1 cellular context compared by ENCODE assay signal in genomic region chr2:191501390-191502168, GRCh38.
TF ChIP-seq lines count a peak whose summit lies in the region.

No MANE protein-coding gene starts in this region.

TF ChIP-seq in HepG2, 621 proteins besides CTCF, POLR2A, EP300 and RAD21 (continued from another document):
- TF ChIP-seq TEF (CRISPR knock-in tag; IDR thresholded peaks at IDR 0.05) (no peak), ARID5B (CRISPR knock-in tag; IDR thresholded peaks at IDR 0.05) (peak; percentile 12; the same call in 1 of the 2 replicates), ZBTB20 (CRISPR knock-in tag; IDR thresholded peaks at IDR 0.05; ENCODE audit: borderline replicate concordance, low read depth) (peak; percentile 4; the same call in 1 of the 2 replicates), TBL1XR1 (IDR thresholded peaks at IDR 0.05; ENCODE audit: borderline replicate concordance, low read length, partially characterized antibody) (no peak), NKX3-1 (CRISPR knock-in tag; IDR thresholded peaks at IDR 0.05) (no peak), DNMT1 (CRISPR knock-in tag; IDR thresholded peaks at IDR 0.05) (no peak), NFKBIZ (CRISPR knock-in tag; IDR thresholded peaks at IDR 0.05) (no peak), ZNF350 (CRISPR knock-in tag; IDR thresholded peaks at IDR 0.05; ENCODE audit: borderline replicate concordance, low read depth) (no peak), TMF1 (CRISPR knock-in tag; IDR thresholded peaks at IDR 0.05; ENCODE audit: low read depth) (no peak), REPIN1 (CRISPR knock-in tag; IDR thresholded peaks at IDR 0.05; ENCODE audit: borderline replicate concordance, low read depth) (no peak), ZNF616 (CRISPR knock-in tag; IDR thresholded peaks at IDR 0.05; ENCODE audit: low read depth) (no peak), TAF1 (CRISPR knock-in tag; IDR thresholded peaks at IDR 0.05) (no peak), KDM3A (CRISPR knock-in tag; IDR thresholded peaks at IDR 0.05; ENCODE audit: low read depth) (no peak), RFXAP (CRISPR knock-in tag; IDR thresholded peaks at IDR 0.05; ENCODE audit: borderline replicate concordance) (no peak), ZNF235 (CRISPR knock-in tag; IDR thresholded peaks at IDR 0.05; ENCODE audit: borderline replicate concordance) (no peak), GATA4 (IDR thresholded peaks at IDR 0.05; ENCODE audit: borderline replicate concordance, low read depth) (no peak), ELK4 (CRISPR knock-in tag; IDR thresholded peaks at IDR 0.05; ENCODE audit: borderline replicate concordance) (no peak), HNF4A (CRISPR knock-in tag; IDR thresholded peaks at IDR 0.05) (peak; percentile 8; the same call in 1 of the 2 replicates), HIVEP1 (CRISPR knock-in tag; IDR thresholded peaks at IDR 0.05) (no peak), ZNF574 (CRISPR knock-in tag; IDR thresholded peaks at IDR 0.05) (no peak), SPEN (CRISPR knock-in tag; IDR thresholded peaks at IDR 0.05; ENCODE audit: low read depth) (no peak), BRF2 (CRISPR knock-in tag; IDR thresholded peaks at IDR 0.05) (no peak), CENPT (CRISPR knock-in tag; IDR thresholded peaks at IDR 0.05; ENCODE audit: low read depth) (no peak), GLI4 (CRISPR knock-in tag; IDR thresholded peaks at IDR 0.05; ENCODE audit: borderline replicate concordance) (no peak), KAT8 (CRISPR knock-in tag; IDR thresholded peaks at IDR 0.05) (0 out of 2 replicates have a peak, but pooled peaks have one; percentile 20), ZNF501 (CRISPR knock-in tag; IDR thresholded peaks at IDR 0.05) (no peak), GRHL1 (CRISPR knock-in tag; conservative IDR thresholded peaks at IDR 0.05) (no peak), WIZ (CRISPR knock-in tag; IDR thresholded peaks at IDR 0.05) (no peak), ZMYM3 (CRISPR knock-in tag; IDR thresholded peaks at IDR 0.05) (0 out of 2 replicates have a peak, but pooled peaks have one; percentile 21), CHD4 (IDR thresholded peaks at IDR 0.05; ENCODE audit: borderline replicate concordance, low read length) (no peak), ZZZ3 (CRISPR knock-in tag; IDR thresholded peaks at IDR 0.05; ENCODE audit: borderline replicate concordance) (no peak), SMAD3 (CRISPR knock-in tag; IDR thresholded peaks at IDR 0.05) (0 out of 2 replicates have a peak, but pooled peaks have one; percentile 26), ATF3 (CRISPR knock-in tag; IDR thresholded peaks at IDR 0.05) (no peak), ZNF362 (CRISPR knock-in tag; IDR thresholded peaks at IDR 0.05; ENCODE audit: borderline replicate concordance) (peak; percentile 92), SRF (IDR thresholded peaks at IDR 0.05; ENCODE audit: low read depth, low read length) (no peak)
